1 cellular context compared by ENCODE assay signal in the genomic region with DNA sequence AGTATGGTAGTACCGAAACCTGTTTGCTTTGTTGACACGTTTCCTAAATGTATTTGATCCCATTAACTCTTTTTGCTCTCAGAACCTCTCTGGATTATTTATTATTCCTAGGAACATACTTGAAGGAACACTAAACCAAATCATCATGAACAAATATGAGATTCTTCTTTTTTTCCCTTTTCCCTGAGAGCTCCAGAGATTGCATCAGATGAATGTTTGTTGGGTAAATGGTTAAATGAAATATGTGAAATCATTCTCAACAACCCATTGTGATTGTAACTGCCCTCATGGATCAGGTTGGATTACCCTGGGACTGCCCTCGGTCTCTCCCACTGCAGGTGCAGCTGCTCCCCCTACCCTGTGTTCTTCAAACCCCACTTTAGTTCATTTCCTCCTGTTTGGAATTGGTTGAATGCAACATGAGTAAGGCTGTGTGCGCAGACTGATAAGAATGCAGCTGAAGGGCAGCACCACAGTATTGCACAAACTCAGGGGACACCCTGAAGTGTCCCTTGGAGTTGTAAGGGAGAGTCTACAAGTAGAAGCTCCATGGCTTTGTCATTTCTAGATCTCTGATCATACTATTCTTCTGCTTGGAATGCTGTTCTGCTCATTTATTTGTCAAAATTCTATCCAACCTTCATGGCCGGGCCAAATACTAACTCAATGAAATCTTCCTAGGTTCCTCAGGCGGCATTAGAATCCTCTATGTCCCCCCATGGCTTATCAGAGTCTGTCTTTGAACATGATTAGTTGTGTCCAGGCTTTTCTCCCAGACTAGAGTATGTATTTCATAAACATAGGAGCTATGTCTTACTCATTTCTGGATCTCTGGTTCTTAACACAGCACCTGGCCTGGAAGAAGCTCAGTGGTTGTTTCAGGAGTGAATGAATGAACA.
TF ChIP-seq lines count a peak whose summit lies in the region.

No MANE protein-coding gene starts in this region.

TF ChIP-seq in K562, 482 proteins besides CTCF, POLR2A, EP300 and RAD21 (continued from another document and continues in another):
- TF ChIP-seq, protein P1, sequence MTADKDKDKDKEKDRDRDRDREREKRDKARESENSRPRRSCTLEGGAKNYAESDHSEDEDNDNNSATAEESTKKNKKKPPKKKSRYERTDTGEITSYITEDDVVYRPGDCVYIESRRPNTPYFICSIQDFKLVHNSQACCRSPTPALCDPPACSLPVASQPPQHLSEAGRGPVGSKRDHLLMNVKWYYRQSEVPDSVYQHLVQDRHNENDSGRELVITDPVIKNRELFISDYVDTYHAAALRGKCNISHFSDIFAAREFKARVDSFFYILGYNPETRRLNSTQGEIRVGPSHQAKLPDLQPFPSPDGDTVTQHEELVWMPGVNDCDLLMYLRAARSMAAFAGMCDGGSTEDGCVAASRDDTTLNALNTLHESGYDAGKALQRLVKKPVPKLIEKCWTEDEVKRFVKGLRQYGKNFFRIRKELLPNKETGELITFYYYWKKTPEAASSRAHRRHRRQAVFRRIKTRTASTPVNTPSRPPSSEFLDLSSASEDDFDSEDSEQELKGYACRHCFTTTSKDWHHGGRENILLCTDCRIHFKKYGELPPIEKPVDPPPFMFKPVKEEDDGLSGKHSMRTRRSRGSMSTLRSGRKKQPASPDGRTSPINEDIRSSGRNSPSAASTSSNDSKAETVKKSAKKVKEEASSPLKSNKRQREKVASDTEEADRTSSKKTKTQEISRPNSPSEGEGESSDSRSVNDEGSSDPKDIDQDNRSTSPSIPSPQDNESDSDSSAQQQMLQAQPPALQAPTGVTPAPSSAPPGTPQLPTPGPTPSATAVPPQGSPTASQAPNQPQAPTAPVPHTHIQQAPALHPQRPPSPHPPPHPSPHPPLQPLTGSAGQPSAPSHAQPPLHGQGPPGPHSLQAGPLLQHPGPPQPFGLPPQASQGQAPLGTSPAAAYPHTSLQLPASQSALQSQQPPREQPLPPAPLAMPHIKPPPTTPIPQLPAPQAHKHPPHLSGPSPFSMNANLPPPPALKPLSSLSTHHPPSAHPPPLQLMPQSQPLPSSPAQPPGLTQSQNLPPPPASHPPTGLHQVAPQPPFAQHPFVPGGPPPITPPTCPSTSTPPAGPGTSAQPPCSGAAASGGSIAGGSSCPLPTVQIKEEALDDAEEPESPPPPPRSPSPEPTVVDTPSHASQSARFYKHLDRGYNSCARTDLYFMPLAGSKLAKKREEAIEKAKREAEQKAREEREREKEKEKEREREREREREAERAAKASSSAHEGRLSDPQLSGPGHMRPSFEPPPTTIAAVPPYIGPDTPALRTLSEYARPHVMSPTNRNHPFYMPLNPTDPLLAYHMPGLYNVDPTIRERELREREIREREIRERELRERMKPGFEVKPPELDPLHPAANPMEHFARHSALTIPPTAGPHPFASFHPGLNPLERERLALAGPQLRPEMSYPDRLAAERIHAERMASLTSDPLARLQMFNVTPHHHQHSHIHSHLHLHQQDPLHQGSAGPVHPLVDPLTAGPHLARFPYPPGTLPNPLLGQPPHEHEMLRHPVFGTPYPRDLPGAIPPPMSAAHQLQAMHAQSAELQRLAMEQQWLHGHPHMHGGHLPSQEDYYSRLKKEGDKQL (CRISPR knock-in tag; IDR thresholded peaks at IDR 0.05; ENCODE audit: borderline replicate concordance): no peak
- TF ChIP-seq KDM4B (IDR thresholded peaks at IDR 0.05; ENCODE audit: borderline replicate concordance in 2 of 2, low read depth in 1 of 2) (no peak), TBP (optimal IDR thresholded peaks at IDR 0.05; ENCODE audit: low read depth, low read length) (no peak), MYNN (IDR thresholded peaks at IDR 0.05) (0 out of 2 replicates have a peak, but pooled peaks have one; percentile 65), MYNN (CRISPR knock-in tag; IDR thresholded peaks at IDR 0.05) (no peak), MTA1 (IDR thresholded peaks at IDR 0.05; ENCODE audit: borderline replicate concordance) (peak; percentile 62; the same call in 1 of the 2 replicates), ZNF445 (CRISPR knock-in tag; IDR thresholded peaks at IDR 0.05; ENCODE audit: low read depth) (no peak), ZBTB8A (IDR thresholded peaks at IDR 0.05; ENCODE audit: partially characterized antibody) (no peak), PCBP1 (IDR thresholded peaks at IDR 0.05; ENCODE audit: low read depth, low read length, poor library complexity, severe bottlenecking) (no peak), NFE2 (IDR thresholded peaks at IDR 0.05; ENCODE audit: low read depth) (peak; percentile 73), NCOA2 (IDR thresholded peaks at IDR 0.05; ENCODE audit: partially characterized antibody in 2 of 2) (peak in 1 of 2 experiments; percentile 97), ZNF699 (CRISPR knock-in tag; IDR thresholded peaks at IDR 0.05; ENCODE audit: insufficient replicate concordance) (no peak), MEIS2 (IDR thresholded peaks at IDR 0.05; ENCODE audit: partially characterized antibody) (peak; percentile 36), DPF2 (IDR thresholded peaks at IDR 0.05) (peak; percentile 97), HNRNPK (IDR thresholded peaks at IDR 0.05; ENCODE audit: low read depth, low read length, poor library complexity, severe bottlenecking) (no peak), ERF (CRISPR knock-in tag; IDR thresholded peaks at IDR 0.05) (no peak), ZSCAN32 (CRISPR knock-in tag; IDR thresholded peaks at IDR 0.05) (peak; percentile 41; the same call in 1 of the 2 replicates), SNRNP70 (optimal IDR thresholded peaks at IDR 0.05; ENCODE audit: low read depth, low read length) (no peak), CBX8 (IDR thresholded peaks at IDR 0.05; ENCODE audit: borderline replicate concordance, extremely low read depth, low read depth, low read length, poor library complexity, severe bottlenecking) (no peak), ZNF507 (tag; conservative IDR thresholded peaks at IDR 0.05) (no peak), GABPA (tag; conservative IDR thresholded peaks at IDR 0.05; ENCODE audit: low read depth) (0 out of 2 replicates have a peak, but pooled peaks have one; percentile 21), SETDB1 (IDR thresholded peaks at IDR 0.05; ENCODE audit: low read length) (no peak), TRIM28 (IDR thresholded peaks at IDR 0.05) (peak; percentile 78; the same call in 1 of the 2 replicates), ZNF830 (CRISPR knock-in tag; IDR thresholded peaks at IDR 0.05) (no peak), PHB2 (IDR thresholded peaks at IDR 0.05; ENCODE audit: low read depth) (no peak), ZNF140 (CRISPR knock-in tag; IDR thresholded peaks at IDR 0.05) (no peak), FOXA1 (IDR thresholded peaks at IDR 0.05; ENCODE audit: borderline replicate concordance) (no peak), TCF3 (CRISPR knock-in tag; IDR thresholded peaks at IDR 0.05) (peak; percentile 94), ZNF239 (CRISPR knock-in tag; IDR thresholded peaks at IDR 0.05) (no peak; the same call in 1 of the 2 replicates)
- TF ChIP-seq, protein P2, sequence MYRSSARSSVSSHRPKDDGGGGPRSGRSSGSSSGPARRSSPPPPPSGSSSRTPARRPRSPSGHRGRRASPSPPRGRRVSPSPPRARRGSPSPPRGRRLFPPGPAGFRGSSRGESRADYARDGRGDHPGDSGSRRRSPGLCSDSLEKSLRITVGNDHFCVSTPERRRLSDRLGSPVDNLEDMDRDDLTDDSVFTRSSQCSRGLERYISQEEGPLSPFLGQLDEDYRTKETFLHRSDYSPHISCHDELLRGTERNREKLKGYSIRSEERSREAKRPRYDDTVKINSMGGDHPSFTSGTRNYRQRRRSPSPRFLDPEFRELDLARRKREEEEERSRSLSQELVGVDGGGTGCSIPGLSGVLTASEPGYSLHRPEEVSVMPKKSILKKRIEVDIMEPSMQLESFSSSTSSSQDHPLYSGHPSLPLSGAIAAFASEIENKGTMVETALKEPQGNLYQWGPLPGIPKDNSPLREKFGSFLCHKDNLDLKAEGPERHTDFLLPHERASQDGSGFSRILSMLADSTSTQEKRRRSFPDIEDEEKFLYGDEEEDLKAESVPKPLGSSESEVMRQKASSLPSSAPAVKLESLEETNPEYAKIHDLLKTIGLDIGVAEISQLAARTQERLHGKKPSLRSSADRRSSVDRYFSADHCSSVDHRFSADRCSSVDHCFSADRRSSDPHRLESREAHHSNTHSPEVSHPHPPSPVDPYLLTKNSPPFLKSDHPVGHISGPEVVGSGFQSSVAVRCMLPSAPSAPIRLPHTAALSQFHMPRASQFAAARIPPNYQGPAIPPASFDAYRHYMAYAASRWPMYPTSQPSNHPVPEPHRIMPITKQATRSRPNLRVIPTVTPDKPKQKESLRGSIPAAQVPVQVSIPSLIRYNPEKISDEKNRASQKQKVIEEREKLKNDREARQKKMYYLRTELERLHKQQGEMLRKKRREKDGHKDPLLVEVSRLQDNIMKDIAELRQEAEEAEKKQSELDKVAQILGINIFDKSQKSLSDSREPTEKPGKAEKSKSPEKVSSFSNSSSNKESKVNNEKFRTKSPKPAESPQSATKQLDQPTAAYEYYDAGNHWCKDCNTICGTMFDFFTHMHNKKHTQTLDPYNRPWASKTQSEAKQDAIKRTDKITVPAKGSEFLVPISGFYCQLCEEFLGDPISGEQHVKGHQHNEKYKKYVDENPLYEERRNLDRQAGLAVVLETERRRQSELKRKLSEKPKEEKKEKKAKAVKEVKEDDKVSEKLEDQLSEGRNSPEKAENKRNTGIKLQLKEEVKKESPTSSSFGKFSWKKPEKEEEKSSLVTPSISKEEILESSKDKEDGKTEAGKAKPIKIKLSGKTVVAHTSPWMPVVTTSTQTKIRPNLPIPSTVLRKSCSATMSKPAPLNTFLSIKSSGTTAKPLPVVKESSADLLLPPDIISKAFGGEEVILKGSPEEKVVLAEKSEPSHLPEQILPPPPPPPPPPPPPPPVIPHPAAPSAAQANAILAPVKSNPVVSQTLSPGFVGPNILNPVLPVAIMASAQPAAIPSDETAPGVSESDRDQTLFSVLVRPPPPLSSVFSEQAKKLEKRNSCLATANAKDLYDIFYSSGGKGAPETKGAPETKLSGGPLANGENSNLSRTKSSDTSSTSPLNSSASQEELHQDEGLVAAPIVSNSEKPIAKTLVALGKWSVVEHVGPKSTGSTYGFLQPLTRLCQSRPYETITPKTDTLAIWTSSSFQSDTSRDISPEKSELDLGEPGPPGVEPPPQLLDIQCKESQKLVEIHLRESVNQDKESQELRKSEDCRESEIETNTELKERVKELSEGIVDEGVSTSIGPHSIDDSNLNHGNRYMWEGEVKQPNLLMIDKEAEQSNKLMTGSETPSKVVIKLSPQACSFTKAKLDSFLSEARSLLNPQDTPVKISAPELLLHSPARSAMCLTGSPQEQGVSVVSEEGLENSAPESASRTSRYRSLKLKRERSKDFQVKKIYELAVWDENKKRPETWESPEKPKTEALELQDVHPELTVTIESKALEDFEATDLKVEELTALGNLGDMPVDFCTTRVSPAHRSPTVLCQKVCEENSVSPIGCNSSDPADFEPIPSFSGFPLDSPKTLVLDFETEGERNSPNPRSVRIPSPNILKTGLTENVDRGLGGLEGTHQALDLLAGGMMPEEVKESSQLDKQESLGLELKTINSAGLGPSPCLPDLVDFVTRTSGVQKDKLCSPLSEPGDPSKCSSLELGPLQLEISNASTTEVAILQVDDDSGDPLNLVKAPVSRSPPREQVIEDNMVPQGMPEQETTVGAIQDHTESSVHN (IDR thresholded peaks at IDR 0.05; ENCODE audit: borderline replicate concordance in 1 of 2, low read depth in 1 of 2): no peak
- TF ChIP-seq, protein P3, sequence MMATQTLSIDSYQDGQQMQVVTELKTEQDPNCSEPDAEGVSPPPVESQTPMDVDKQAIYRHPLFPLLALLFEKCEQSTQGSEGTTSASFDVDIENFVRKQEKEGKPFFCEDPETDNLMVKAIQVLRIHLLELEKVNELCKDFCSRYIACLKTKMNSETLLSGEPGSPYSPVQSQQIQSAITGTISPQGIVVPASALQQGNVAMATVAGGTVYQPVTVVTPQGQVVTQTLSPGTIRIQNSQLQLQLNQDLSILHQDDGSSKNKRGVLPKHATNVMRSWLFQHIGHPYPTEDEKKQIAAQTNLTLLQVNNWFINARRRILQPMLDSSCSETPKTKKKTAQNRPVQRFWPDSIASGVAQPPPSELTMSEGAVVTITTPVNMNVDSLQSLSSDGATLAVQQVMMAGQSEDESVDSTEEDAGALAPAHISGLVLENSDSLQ (IDR thresholded peaks at IDR 0.05): peak; percentile 42
- TF ChIP-seq, protein P4, sequence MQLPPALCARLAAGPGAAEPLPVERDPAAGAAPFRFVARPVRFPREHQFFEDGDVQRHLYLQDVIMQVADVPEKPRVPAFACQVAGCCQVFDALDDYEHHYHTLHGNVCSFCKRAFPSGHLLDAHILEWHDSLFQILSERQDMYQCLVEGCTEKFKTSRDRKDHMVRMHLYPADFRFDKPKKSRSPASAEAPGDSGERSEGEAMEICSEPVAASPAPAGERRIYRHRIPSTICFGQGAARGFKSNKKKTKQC (CRISPR knock-in tag; IDR thresholded peaks at IDR 0.05): no peak; the same call in 1 of the 2 replicates
- TF ChIP-seq, protein P5, sequence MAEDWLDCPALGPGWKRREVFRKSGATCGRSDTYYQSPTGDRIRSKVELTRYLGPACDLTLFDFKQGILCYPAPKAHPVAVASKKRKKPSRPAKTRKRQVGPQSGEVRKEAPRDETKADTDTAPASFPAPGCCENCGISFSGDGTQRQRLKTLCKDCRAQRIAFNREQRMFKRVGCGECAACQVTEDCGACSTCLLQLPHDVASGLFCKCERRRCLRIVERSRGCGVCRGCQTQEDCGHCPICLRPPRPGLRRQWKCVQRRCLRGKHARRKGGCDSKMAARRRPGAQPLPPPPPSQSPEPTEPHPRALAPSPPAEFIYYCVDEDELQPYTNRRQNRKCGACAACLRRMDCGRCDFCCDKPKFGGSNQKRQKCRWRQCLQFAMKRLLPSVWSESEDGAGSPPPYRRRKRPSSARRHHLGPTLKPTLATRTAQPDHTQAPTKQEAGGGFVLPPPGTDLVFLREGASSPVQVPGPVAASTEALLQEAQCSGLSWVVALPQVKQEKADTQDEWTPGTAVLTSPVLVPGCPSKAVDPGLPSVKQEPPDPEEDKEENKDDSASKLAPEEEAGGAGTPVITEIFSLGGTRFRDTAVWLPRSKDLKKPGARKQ (CRISPR knock-in tag; IDR thresholded peaks at IDR 0.05): no peak
- TF ChIP-seq, protein P6, sequence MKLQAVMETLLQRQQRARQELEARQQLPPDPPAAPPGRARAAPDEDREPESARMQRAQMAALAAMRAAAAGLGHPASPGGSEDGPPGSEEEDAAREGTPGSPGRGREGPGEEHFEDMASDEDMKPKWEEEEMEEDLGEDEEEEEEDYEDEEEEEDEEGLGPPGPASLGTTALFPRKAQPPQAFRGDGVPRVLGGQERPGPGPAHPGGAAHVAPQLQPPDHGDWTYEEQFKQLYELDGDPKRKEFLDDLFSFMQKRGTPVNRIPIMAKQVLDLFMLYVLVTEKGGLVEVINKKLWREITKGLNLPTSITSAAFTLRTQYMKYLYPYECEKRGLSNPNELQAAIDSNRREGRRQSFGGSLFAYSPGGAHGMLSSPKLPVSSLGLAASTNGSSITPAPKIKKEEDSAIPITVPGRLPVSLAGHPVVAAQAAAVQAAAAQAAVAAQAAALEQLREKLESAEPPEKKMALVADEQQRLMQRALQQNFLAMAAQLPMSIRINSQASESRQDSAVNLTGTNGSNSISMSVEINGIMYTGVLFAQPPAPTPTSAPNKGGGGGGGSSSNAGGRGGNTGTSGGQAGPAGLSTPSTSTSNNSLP (IDR thresholded peaks at IDR 0.05; ENCODE audit: borderline replicate concordance, low read depth, low read length): 0 out of 2 replicates have a peak, but pooled peaks have one; percentile 43
- TF ChIP-seq, protein P7, sequence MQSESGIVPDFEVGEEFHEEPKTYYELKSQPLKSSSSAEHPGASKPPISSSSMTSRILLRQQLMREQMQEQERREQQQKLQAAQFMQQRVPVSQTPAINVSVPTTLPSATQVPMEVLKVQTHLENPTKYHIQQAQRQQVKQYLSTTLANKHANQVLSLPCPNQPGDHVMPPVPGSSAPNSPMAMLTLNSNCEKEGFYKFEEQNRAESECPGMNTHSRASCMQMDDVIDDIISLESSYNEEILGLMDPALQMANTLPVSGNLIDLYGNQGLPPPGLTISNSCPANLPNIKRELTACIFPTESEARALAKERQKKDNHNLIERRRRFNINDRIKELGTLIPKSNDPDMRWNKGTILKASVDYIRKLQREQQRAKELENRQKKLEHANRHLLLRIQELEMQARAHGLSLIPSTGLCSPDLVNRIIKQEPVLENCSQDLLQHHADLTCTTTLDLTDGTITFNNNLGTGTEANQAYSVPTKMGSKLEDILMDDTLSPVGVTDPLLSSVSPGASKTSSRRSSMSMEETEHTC (IDR thresholded peaks at IDR 0.05): no peak
